ENCODE assay signal across 11 cellular contexts in genomic region chr2:160220545-160221009, GRCh38. TPM values are rescaled to one million over a fixed set of nuclear protein-coding genes. Genes with fewer than 3 reads are reported as not detected.
DNase-seq lines count a peak whose midpoint lies in the region; ATAC-seq and TF ChIP-seq lines count a peak whose summit lies in the region.
"Had no signal": no experiment of that assay in that cellular context is flagged by ENCODE, and none has a peak within 500 bp of the region (broad histone marks: within the 10 kb centered on the region; RNA-seq: fewer than 3 reads in every experiment).

No MANE protein-coding gene starts in this region.

- peaks cover 43% of the 10 kb centered on the region for H3K4me1 Mint-ChIP-seq in activated naive CD8-positive, alpha-beta T cell treated with anti-CD3 and anti-CD28 coated beads, Interleukin-2, amount 50 U/mL, for 24 hours
- peaks cover 45% of the 10 kb centered on the region for H3K4me1 Mint-ChIP-seq in type B pancreatic cell (ENCODE audit: unreplicated experiment)
- H3K4me1 Mint-ChIP-seq in CD4-positive, alpha-beta memory T cell, result peaks cover 32 to 38% (median 35%) of the 10 kb centered on the region in 4 donors

- H3K27me3 ChIP-seq in heart right ventricle, result no peaks in the 10 kb centered on the region
- no peaks in the 10 kb centered on the region for H3K27me3 ChIP-seq in CD4-positive, alpha-beta memory T cell (ENCODE audit: insufficient read depth, low read length)

- no peaks in the 10 kb centered on the region for H3K9me3 Mint-ChIP-seq in activated naive CD8-positive, alpha-beta T cell treated with anti-CD3 and anti-CD28 coated beads, Interleukin-2, amount 50 U/mL, for 24 hours
- H3K9me3 Mint-ChIP-seq in type B pancreatic cell, result peaks cover 5% of the 10 kb centered on the region
- H3K9me3 Mint-ChIP-seq in CD4-positive, alpha-beta memory T cell, result no peaks in the 10 kb centered on the region
- H3K9me3 Mint-ChIP-seq: stimulated activated naive CD8-positive, alpha-beta T cell treated with anti-CD3 and anti-CD28 coated beads, Interleukin-15, Interleukin-2, amounts not matched to agents 100 ng/mL and 50 ng/mL, for 24 hours had no signal

- H3K4me1 ChIP-seq in heart right ventricle (peaks cover 2 to 29% (median 14%) of the 10 kb centered on the region in 9 donors), mesodermal cell (ENCODE audit: control insufficient read depth, insufficient read depth, low read length, poor library complexity, severe bottlenecking) (peaks cover 41% of the 10 kb centered on the region)
- H3K4me1 ChIP-seq in CD4-positive, alpha-beta memory T cell (ENCODE audit: insufficient read depth, low read length), result peaks cover 28% of the 10 kb centered on the region

- intact Hi-C loops in heart right ventricle (cut with DNase I), result no loop called here
- intact Hi-C loops in Right ventricle myocardium inferior (cut with DNase I), result no loop called here
- intact Hi-C loops in CD4-positive, alpha-beta memory T cell (cut with micrococcal nuclease), result no loop called here

- no peaks in the 10 kb centered on the region for H3K36me3 Mint-ChIP-seq in activated naive CD8-positive, alpha-beta T cell treated with anti-CD3 and anti-CD28 coated beads, Interleukin-2, amount 50 U/mL, for 24 hours (ENCODE audit: low read depth)
- H3K36me3 Mint-ChIP-seq in type B pancreatic cell, result no peaks in the 10 kb centered on the region
- H3K36me3 Mint-ChIP-seq in CD4-positive, alpha-beta memory T cell, result no peaks in the 10 kb centered on the region

- H3K36me3 ChIP-seq in heart right ventricle, result no peaks in the 10 kb centered on the region
- H3K36me3 ChIP-seq in mesodermal cell (ENCODE audit: control insufficient read depth, insufficient read depth, low read length), result no peaks in the 10 kb centered on the region
- H3K36me3 ChIP-seq in CD4-positive, alpha-beta memory T cell (ENCODE audit: insufficient read depth, low read length), result no peaks in the 10 kb centered on the region

- H3K27ac Mint-ChIP-seq in activated naive CD8-positive, alpha-beta T cell treated with anti-CD3 and anti-CD28 coated beads, Interleukin-2, amount 50 U/mL, for 24 hours, result peak overlapping the region; percentile 5
- H3K27ac Mint-ChIP-seq in type B pancreatic cell, result peak overlapping the region; percentile 30
- peak overlapping the region in 2 of 7 donors; percentile 6 to 42 for H3K27ac Mint-ChIP-seq in CD4-positive, alpha-beta memory T cell
- H3K27ac Mint-ChIP-seq: stimulated activated naive CD8-positive, alpha-beta T cell treated with anti-CD3 and anti-CD28 coated beads, Interleukin-15, Interleukin-2, amounts not matched to agents 100 ng/mL and 50 ng/mL, for 24 hours had no signal

- H3K4me3 Mint-ChIP-seq in activated naive CD8-positive, alpha-beta T cell treated with anti-CD3 and anti-CD28 coated beads, Interleukin-2, amount 50 U/mL, for 24 hours, result no peak overlapping the region
- no peak overlapping the region for H3K4me3 Mint-ChIP-seq in type B pancreatic cell
- H3K4me3 Mint-ChIP-seq in CD4-positive, alpha-beta memory T cell, result peak overlapping the region in 3 of 8 donors; percentile 4 to 21 (median 5)
- H3K4me3 Mint-ChIP-seq: stimulated activated naive CD8-positive, alpha-beta T cell treated with anti-CD3 and anti-CD28 coated beads, Interleukin-15, Interleukin-2, amounts not matched to agents 100 ng/mL and 50 ng/mL, for 24 hours had no signal

- H3K27ac ChIP-seq in heart right ventricle (peak overlapping the region in 6 of 10 donors; percentile 76 to 91 (median 84)), mesodermal cell (ENCODE audit: low read depth, low read length, severe bottlenecking) (peak overlapping the region; percentile 89)
- H3K27ac ChIP-seq in CD4-positive, alpha-beta memory T cell (ENCODE audit: low read depth, low read length), result no peak overlapping the region

- no peaks in the 10 kb centered on the region for H3K9me3 ChIP-seq in heart right ventricle
- no peaks in the 10 kb centered on the region for H3K9me3 ChIP-seq in mesodermal cell (ENCODE audit: control insufficient read depth, low read length)
- H3K9me3 ChIP-seq in CD4-positive, alpha-beta memory T cell (ENCODE audit: control insufficient read depth in 1 of 2, low read length in 2 of 2), result no peaks in the 10 kb centered on the region

- POLR2A ChIA-PET in CD4-positive, alpha-beta memory T cell (lab: Charles Lee; ENCODE audit: partially characterized antibody), result no interaction called here

- no peaks in the 10 kb centered on the region for H3K27me3 Mint-ChIP-seq in activated naive CD8-positive, alpha-beta T cell treated with anti-CD3 and anti-CD28 coated beads, Interleukin-2, amount 50 U/mL, for 24 hours
- H3K27me3 Mint-ChIP-seq in type B pancreatic cell, result no peaks in the 10 kb centered on the region
- peaks cover 0 to 5% of the 10 kb centered on the region in 2 donors for H3K27me3 Mint-ChIP-seq in CD4-positive, alpha-beta memory T cell

- WGBS in heart right ventricle, 2 donors, result 52 to 65% methylated on average over 4 of the region's 4 CpGs
- WGBS in mesodermal cell (ENCODE audit: insufficient coverage in 2 of 2), 2 experiments, result 67 to 77% methylated on average over 3 of the region's 4 CpGs

- ATAC-seq in heart right ventricle (no peak), Right ventricle myocardium inferior (no peak)
- ATAC-seq in activated naive CD8-positive, alpha-beta T cell treated with anti-CD3 and anti-CD28 coated beads, Interleukin-2, amount 50 U/mL, for 24 hours, result peak; percentile 53

- CTCF ChIA-PET in CD4-positive, alpha-beta memory T cell (lab: Charles Lee; ENCODE audit: partially characterized antibody), result interaction anchor here (1.0 to 2.1 kb wide), 7 partner anchors 9 to 773 kb away, joined by 3 to 8 read pairs (median 4); no protein-coding TSS in a partner anchor

- no peak for DNase-seq in heart right ventricle
- DNase-seq in Right ventricle myocardium inferior (ENCODE audit: missing footprints), result no peak
- DNase-seq in activated naive CD8-positive, alpha-beta T cell treated with anti-CD3 and anti-CD28 coated beads, Interleukin-2, amount 50 U/mL, for 24 hours, result peak; percentile 20
- DNase-seq in type B pancreatic cell (ENCODE audit: extremely low spot score, unreplicated experiment), result no peak
- no peak for DNase-seq in CD4-positive, alpha-beta memory T cell
- DNase-seq in nucleus accumbens (lab: John Stamatoyannopoulos, UW), result no peak
- DNase-seq in NCI-H748 treated with DMSO at 0.1 percent for 48 hours (lab: John Stamatoyannopoulos, UW), result no peak

- TF ChIP-seq CTCF in heart right ventricle (IDR thresholded peaks at IDR 0.05) (no peak), type B pancreatic cell (conservative IDR thresholded peaks at IDR 0.05) (no peak)

- H3K4me3 ChIP-seq in heart right ventricle (no peak overlapping the region), mesodermal cell (ENCODE audit: extremely low read depth, insufficient read depth, low read length, poor library complexity, severe bottlenecking) (no peak overlapping the region)
- no peak overlapping the region for H3K4me3 ChIP-seq in CD4-positive, alpha-beta memory T cell (ENCODE audit: low read length in 2 of 2)

RNA-seq across cellular contexts. Expression of gene ITGB6, which starts 20.5 kb away (rescaled TPM):
- total RNA-seq in heart right ventricle, result 1 to 10 TPM in 7 of 10 donors, under 1 TPM in 3; 0.18 to 3.5 (median 1.3) TPM
- under 1 TPM; 0.09 to 0.73 TPM for polyA plus RNA-seq in heart right ventricle
- total RNA-seq in Right ventricle myocardium inferior, result 5.0 TPM
- not detected for polyA plus RNA-seq in mesodermal cell (2013, experiment 1 of 2)
- not detected for polyA plus RNA-seq in mesodermal cell (2013, experiment 2 of 2)
- 3.2 and 7.8 TPM in 2 replicates for total RNA-seq in type B pancreatic cell (ENCODE audit: low replicate concordance)
- total RNA-seq in CD4-positive, alpha-beta memory T cell, result not detected
- not detected for polyA plus RNA-seq in CD4-positive, alpha-beta memory T cell
- total RNA-seq: sciatic nerve; T-helper 2 cell treated with Interferon-gamma antibody and Interleukin-4, amounts not matched to agents 100 ng/mL and 5 ng/mL, for 36 hours had no signal
